In genomic region chr22:29269230-29269604, GRCh38 we compare ENCODE assay signal across 8 cellular contexts. TPM values are rescaled to one million over a fixed set of nuclear protein-coding genes. Genes with fewer than 3 reads are reported as not detected.
DNase-seq lines count a peak whose midpoint lies in the region; ATAC-seq and TF ChIP-seq lines count a peak whose summit lies in the region.

No MANE protein-coding gene starts in this region.

- ATAC-seq in right cardiac atrium = no peak

- TF ChIP-seq POLR2A in spleen (IDR thresholded peaks at IDR 0.05) = no peak

- TF ChIP-seq CTCF in WERI-Rb-1 (IDR thresholded peaks at IDR 0.05; ENCODE audit: low read depth, low read length) (no peak), spleen (IDR thresholded peaks at IDR 0.05 in 8 of 11, conservative IDR thresholded peaks at IDR 0.05 in 3 of 11) (no peak)

- no peaks in the 10 kb centered on the region for H3K9me3 ChIP-seq in WERI-Rb-1 (ENCODE audit: severe bottlenecking)
- no peaks in the 10 kb centered on the region for H3K9me3 ChIP-seq in right cardiac atrium (ENCODE audit: control insufficient read depth, low read length)
- no peaks in the 10 kb centered on the region for H3K9me3 ChIP-seq in spleen

- WGBS in right cardiac atrium = 1% methylated on average over 14 of the region's 14 CpGs
- WGBS in spleen, 5 donors = 1 to 2% (median 1%) methylated on average over 14 of the region's 14 CpGs

- H3K36me3 ChIP-seq in WERI-Rb-1 (peaks cover 87% of the 10 kb centered on the region), spleen (peaks cover 0 to 55% (median 23%) of the 10 kb centered on the region in 6 donors)

- H3K4me3 ChIP-seq in WERI-Rb-1 (ENCODE audit: low read depth, low read length) (peak overlapping the region; percentile 96), right cardiac atrium (ENCODE audit: low read length) (peak overlapping the region; percentile 98), spleen (peak overlapping the region; percentile 80 to 99 (median 96))

- H3K27me3 ChIP-seq in WERI-Rb-1 (ENCODE audit: insufficient read depth, low read depth, severe bottlenecking) (no peaks in the 10 kb centered on the region), right cardiac atrium (ENCODE audit: control insufficient read depth, insufficient read depth) (no peaks in the 10 kb centered on the region), spleen (replicated peaks in 1 of 7) (no peaks in the 10 kb centered on the region)

- peak; percentile 53 for DNase-seq in DMS 273 (lab: John Stamatoyannopoulos, UW; ENCODE audit: unreplicated experiment)
- no peak for DNase-seq in DMS 273 treated with DMSO at 0.1 percent for 48 hours (lab: John Stamatoyannopoulos, UW)
- DNase-seq in WERI-Rb-1 = no peak
- DNase-seq in right cardiac atrium = no peak
- no peak for DNase-seq in spleen
- DNase-seq in GDM1 (lab: John Stamatoyannopoulos, UW) = no peak
- DNase-seq in NOMO-1 treated with DMSO at 0.1 percent for 48 hours (lab: John Stamatoyannopoulos, UW; ENCODE audit: unreplicated experiment) = no peak
- no peak for DNase-seq in NCI-H2196 treated with DMSO at 0.1 percent for 48 hours (lab: John Stamatoyannopoulos, UW; ENCODE audit: unreplicated experiment)

- H3K4me1 ChIP-seq in right cardiac atrium (ENCODE audit: control insufficient read depth, insufficient read depth, low read length) (peaks cover 9% of the 10 kb centered on the region), spleen (peaks cover 51 to 80% (median 72%) of the 10 kb centered on the region in 6 donors)

- intact Hi-C loops in right cardiac atrium (cut with DNase I) (no loop called here), spleen (cut with DNase I; ENCODE audit: low total_unique reads) (no loop called here)

- H3K27ac ChIP-seq in WERI-Rb-1 (peak overlapping the region; percentile 100), right cardiac atrium (ENCODE audit: low read length) (peak overlapping the region; percentile 92), spleen (peak overlapping the region; percentile 98 to 100 (median 99))

RNA-seq across cellular contexts. Expression of gene EWSR1, which starts 1.1 kb away (rescaled TPM):
- total RNA-seq in right cardiac atrium (100 to 1,000 TPM; 136 to 162 (median 151) TPM), spleen (100 to 1,000 TPM; 181 to 282 (median 266) TPM)
- polyA plus RNA-seq in right cardiac atrium (119 TPM), spleen (100 to 1,000 TPM; 127 to 207 (median 204) TPM)

RNA-seq across cellular contexts. Expression of gene RHBDD3, which starts 1.4 kb away (rescaled TPM):
- 10 to 100 TPM; 16.8 to 19.3 (median 17.8) TPM for total RNA-seq in right cardiac atrium
- polyA plus RNA-seq in right cardiac atrium = 20.8 TPM
- total RNA-seq in spleen = 10 to 100 TPM; 17.6 to 45.8 (median 24.7) TPM
- polyA plus RNA-seq in spleen = 10 to 100 TPM; 16.3 to 36.5 (median 23.9) TPM

RNA-seq across cellular contexts. Expression of gene GAS2L1, which starts 37.2 kb away (rescaled TPM):
- 10 to 100 TPM; 17.1 to 25.7 (median 22.6) TPM for total RNA-seq in right cardiac atrium
- polyA plus RNA-seq in right cardiac atrium = 16.9 TPM
- total RNA-seq in spleen = 10 to 100 TPM; 13.8 to 41.5 (median 35.4) TPM
- polyA plus RNA-seq in spleen = 10 to 100 TPM in 1 of 3 donors, 1 to 10 TPM in 2; 7.0 to 21.7 (median 8.5) TPM

RNA-seq across cellular contexts. Expression of gene RASL10A, which starts 46.3 kb away (rescaled TPM):
- 1 to 10 TPM; 1.1 to 2.9 (median 1.6) TPM for total RNA-seq in right cardiac atrium
- 1.2 TPM for polyA plus RNA-seq in right cardiac atrium
- 1 to 10 TPM in 5 of 7 donors, under 1 TPM in 2; 0.54 to 4.6 (median 2.0) TPM for total RNA-seq in spleen
- polyA plus RNA-seq in spleen = 1 to 10 TPM; 1.8 to 6.1 (median 2.9) TPM
